In the genomic region with DNA sequence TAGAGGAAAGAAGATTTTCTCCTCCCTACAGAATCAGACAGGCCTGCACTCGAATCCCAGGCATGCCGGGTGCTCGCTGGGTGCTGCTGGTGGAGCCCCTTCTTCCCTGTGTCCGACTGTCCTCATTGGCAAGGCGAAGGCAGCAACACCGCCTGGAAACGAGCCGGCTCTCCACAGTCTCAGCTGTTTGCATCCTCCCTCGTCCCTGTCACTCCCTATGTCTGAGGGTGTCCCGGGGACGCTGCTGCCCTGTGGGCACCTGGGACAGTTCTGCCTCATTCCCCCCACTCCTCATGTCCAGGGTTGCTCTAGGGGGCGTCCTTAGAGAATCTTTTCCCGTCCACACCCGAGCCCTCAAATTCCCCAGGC, we compare ENCODE assay signal across 1 cellular context.
TF ChIP-seq lines count a peak whose summit lies in the region.

No MANE protein-coding gene starts in this region.

TF ChIP-seq in SK-N-SH treated with all-trans-retinoic acid at 6 μM for 48 hours, 23 proteins besides CTCF, POLR2A, EP300 and RAD21 (continued from another document):
- TF ChIP-seq, protein P1, sequence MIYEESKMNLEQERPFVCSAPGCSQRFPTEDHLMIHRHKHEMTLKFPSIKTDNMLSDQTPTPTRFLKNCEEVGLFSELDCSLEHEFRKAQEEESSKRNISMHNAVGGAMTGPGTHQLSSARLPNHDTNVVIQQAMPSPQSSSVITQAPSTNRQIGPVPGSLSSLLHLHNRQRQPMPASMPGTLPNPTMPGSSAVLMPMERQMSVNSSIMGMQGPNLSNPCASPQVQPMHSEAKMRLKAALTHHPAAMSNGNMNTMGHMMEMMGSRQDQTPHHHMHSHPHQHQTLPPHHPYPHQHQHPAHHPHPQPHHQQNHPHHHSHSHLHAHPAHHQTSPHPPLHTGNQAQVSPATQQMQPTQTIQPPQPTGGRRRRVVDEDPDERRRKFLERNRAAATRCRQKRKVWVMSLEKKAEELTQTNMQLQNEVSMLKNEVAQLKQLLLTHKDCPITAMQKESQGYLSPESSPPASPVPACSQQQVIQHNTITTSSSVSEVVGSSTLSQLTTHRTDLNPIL (CRISPR knock-in tag; IDR thresholded peaks at IDR 0.05; ENCODE audit: low read depth), result no peak
- TF ChIP-seq TOX (CRISPR knock-in tag; IDR thresholded peaks at IDR 0.05; ENCODE audit: borderline replicate concordance), result no peak
- TF ChIP-seq, protein P2, sequence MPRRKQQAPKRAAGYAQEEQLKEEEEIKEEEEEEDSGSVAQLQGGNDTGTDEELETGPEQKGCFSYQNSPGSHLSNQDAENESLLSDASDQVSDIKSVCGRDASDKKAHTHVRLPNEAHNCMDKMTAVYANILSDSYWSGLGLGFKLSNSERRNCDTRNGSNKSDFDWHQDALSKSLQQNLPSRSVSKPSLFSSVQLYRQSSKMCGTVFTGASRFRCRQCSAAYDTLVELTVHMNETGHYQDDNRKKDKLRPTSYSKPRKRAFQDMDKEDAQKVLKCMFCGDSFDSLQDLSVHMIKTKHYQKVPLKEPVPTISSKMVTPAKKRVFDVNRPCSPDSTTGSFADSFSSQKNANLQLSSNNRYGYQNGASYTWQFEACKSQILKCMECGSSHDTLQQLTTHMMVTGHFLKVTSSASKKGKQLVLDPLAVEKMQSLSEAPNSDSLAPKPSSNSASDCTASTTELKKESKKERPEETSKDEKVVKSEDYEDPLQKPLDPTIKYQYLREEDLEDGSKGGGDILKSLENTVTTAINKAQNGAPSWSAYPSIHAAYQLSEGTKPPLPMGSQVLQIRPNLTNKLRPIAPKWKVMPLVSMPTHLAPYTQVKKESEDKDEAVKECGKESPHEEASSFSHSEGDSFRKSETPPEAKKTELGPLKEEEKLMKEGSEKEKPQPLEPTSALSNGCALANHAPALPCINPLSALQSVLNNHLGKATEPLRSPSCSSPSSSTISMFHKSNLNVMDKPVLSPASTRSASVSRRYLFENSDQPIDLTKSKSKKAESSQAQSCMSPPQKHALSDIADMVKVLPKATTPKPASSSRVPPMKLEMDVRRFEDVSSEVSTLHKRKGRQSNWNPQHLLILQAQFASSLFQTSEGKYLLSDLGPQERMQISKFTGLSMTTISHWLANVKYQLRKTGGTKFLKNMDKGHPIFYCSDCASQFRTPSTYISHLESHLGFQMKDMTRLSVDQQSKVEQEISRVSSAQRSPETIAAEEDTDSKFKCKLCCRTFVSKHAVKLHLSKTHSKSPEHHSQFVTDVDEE (CRISPR knock-in tag; IDR thresholded peaks at IDR 0.05), result no peak
- TF ChIP-seq GLIS3 (CRISPR knock-in tag; IDR thresholded peaks at IDR 0.05), result no peak
